Comparison of ENCODE assay signal across 8 cellular contexts in genomic region chr7:87312215-87312865, GRCh38.
A peak's percentile ranks its signal among the peaks of the same experiment; 100 is the strongest.
DNase-seq lines count a peak whose midpoint lies in the region; ATAC-seq and FAIRE-seq lines count a peak whose summit lies in the region.

No MANE protein-coding gene starts in this region.

- FAIRE-seq in GM19239 (lab: Jason Lieb, UNC): peak; percentile 91

- ATAC-seq in HG03196 (IDR thresholded peaks at IDR 0.05; ENCODE audit: unreplicated experiment): peak; percentile 65

- peak; percentile 70 for DNase-seq in CD1c-positive myeloid dendritic cell (ENCODE audit: extremely low spot score)
- peak; percentile 45 for DNase-seq in GM19239 (ENCODE audit: insufficient read length, low spot score)
- DNase-seq in NCI-H526 treated with DMSO at 0.1 percent for 48 hours (lab: John Stamatoyannopoulos, UW): peak; percentile 66
- DNase-seq in activated CD4-positive, alpha-beta T cell treated with anti-CD3 and anti-CD28 coated beads, Interleukin-2, amount 50 U/mL, for 48 hours: peak; percentile 44 to 58
- peak; percentile 52 for DNase-seq in effector CD4-positive, alpha-beta T cell
- peak; percentile 36 for DNase-seq in middle frontal gyrus (ENCODE audit: extremely low spot score, low spot score)
- DNase-seq in stimulated activated CD8-positive, alpha-beta memory T cell treated with anti-CD3 and anti-CD28 coated beads, Interleukin-4, amount 100 ng/mL, for 48 hours: peak; percentile 71

Comparison
In these comparisons a context has a peak if more than half of its experiments do, and no peak if none do; other contexts are left out.
1. Peak in every context shown above with its lines: DNase-seq and ATAC-seq.